ENCODE assay signal across 8 cellular contexts in the genomic region with DNA sequence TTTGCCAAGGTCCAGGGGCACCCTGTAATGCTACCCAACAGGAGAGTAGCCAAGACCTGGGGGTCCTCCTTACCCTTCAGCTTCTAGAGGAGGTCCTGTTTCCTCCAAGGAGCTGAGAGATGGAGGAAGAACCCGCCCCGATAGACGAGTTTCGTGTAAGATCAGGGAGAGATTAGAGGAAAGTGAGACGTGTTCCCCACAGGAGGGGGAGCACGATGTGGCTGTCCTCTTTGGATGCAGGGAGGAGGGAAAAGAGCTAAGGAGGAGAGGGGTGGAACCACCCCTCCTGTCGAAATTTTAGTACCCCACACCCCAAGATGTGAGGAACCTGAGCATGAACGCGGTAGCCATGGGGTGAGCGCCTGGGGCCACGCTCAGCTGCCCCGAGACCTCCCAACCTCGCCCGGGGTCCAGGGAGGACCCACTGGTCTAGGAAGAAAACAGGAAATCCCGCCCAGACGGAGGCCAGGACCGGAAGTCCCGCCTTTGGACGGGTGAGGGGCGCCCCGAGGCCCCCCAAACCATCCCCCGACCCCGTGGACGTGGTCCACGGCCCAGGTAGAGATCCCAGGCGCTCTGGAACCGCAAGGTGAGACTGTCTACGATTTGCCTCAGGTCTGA. TPM values are rescaled to one million over a fixed set of nuclear protein-coding genes. Genes with fewer than 3 reads are reported as not detected.
DNase-seq lines count a peak whose midpoint lies in the region; ATAC-seq and TF ChIP-seq lines count a peak whose summit lies in the region.

No MANE protein-coding gene starts in this region.

- POLR2A ChIA-PET in CD4-positive, alpha-beta T cell (lab: Charles Lee) = interaction anchor here (1.2 to 3.7 kb wide), 18 partner anchors 9 to 882 kb away, joined by 3 to 63 read pairs (median 10); a partner anchor contains a TSS

- peaks cover 23% of the 10 kb centered on the region for H3K4me1 Mint-ChIP-seq in CD4-positive, alpha-beta T cell (ENCODE audit: low read depth)
- peaks cover 30 to 34% of the 10 kb centered on the region in 2 donors for H3K4me1 Mint-ChIP-seq in immature natural killer cell

- H3K27ac Mint-ChIP-seq in CD4-positive, alpha-beta T cell = no peak overlapping the region
- no peak overlapping the region for H3K27ac Mint-ChIP-seq in immature natural killer cell

- H2AFZ ChIP-seq in SU-DHL-6 (ENCODE audit: low read depth, low read length, severe bottlenecking) = peak overlapping the region; percentile 50

- H3K4me2 ChIP-seq in SU-DHL-6 (ENCODE audit: low read depth, low read length, poor library complexity, severe bottlenecking) = peak overlapping the region; percentile 91

- H3K9ac ChIP-seq in HUES48 (ENCODE audit: low read depth, low read length) (peak overlapping the region; percentile 94), SU-DHL-6 (ENCODE audit: low read length) (peak overlapping the region; percentile 94)

- no peak overlapping the region for H3K4me3 Mint-ChIP-seq in CD4-positive, alpha-beta T cell
- H3K4me3 Mint-ChIP-seq in immature natural killer cell = no peak overlapping the region

- peaks cover 9% of the 10 kb centered on the region; the same call in 1 of the 2 replicates for H3K79me2 ChIP-seq in SU-DHL-6 (ENCODE audit: insufficient read depth, low read length)

- H3K4me3 ChIP-seq in HUES48 (ENCODE audit: low read depth, low read length) = peak overlapping the region; percentile 92
- peak overlapping the region; percentile 80 for H3K4me3 ChIP-seq in SU-DHL-6 (ENCODE audit: insufficient read depth, low read length, poor library complexity, severe bottlenecking)
- H3K4me3 ChIP-seq in astrocyte of the spinal cord (ENCODE audit: low read depth, low read length) = peak overlapping the region; percentile 100

- H3K36me3 Mint-ChIP-seq in CD4-positive, alpha-beta T cell (ENCODE audit: low read depth) = peaks cover 22% of the 10 kb centered on the region
- H3K36me3 Mint-ChIP-seq in immature natural killer cell = peaks cover 0 to 5% (median 4%) of the 10 kb centered on the region in 3 donors

- H3K36me3 ChIP-seq in HUES48 (ENCODE audit: control insufficient read depth, insufficient read depth, low read length) (peaks cover 26% of the 10 kb centered on the region), SU-DHL-6 (ENCODE audit: low read length) (no peaks in the 10 kb centered on the region)

- H3K27me3 ChIP-seq in CD4-positive, alpha-beta T cell (ENCODE audit: control insufficient read depth, insufficient read depth, low read length) = no peaks in the 10 kb centered on the region
- no peaks in the 10 kb centered on the region for H3K27me3 ChIP-seq in HUES48 (ENCODE audit: control insufficient read depth, insufficient read depth, low read length)
- H3K27me3 ChIP-seq in SU-DHL-6 (ENCODE audit: low read length) = no peaks in the 10 kb centered on the region

- H4K20me1 ChIP-seq in SU-DHL-6 (ENCODE audit: low read depth, low read length) = no peaks in the 10 kb centered on the region

- no peaks in the 10 kb centered on the region for H3K27me3 Mint-ChIP-seq in CD4-positive, alpha-beta T cell
- peaks cover 2% of the 10 kb centered on the region in 3 donors for H3K27me3 Mint-ChIP-seq in immature natural killer cell (ENCODE audit: low read depth in 3 of 3)

- H3F3A ChIP-seq in SU-DHL-6 (ENCODE audit: insufficient read depth) = no peaks in the 10 kb centered on the region

- no peak for TF ChIP-seq CTCF in CD4-positive, alpha-beta T cell (IDR thresholded peaks at IDR 0.05)
- TF ChIP-seq CTCF in SU-DHL-6 (IDR thresholded peaks at IDR 0.05; ENCODE audit: insufficient read depth, low read length, poor library complexity, severe bottlenecking) (no peak), astrocyte of the spinal cord (IDR thresholded peaks at IDR 0.05; ENCODE audit: low read depth, low read length) (no peak)

- no peaks in the 10 kb centered on the region for H3K9me2 ChIP-seq in SU-DHL-6 (replicated peaks; ENCODE audit: insufficient read depth, low read length)

- no peaks in the 10 kb centered on the region for H3K9me3 ChIP-seq in CD4-positive, alpha-beta T cell (ENCODE audit: control insufficient read depth, low read length)
- H3K9me3 ChIP-seq in HUES48 (ENCODE audit: control insufficient read depth, insufficient read depth, low read length) (no peaks in the 10 kb centered on the region), SU-DHL-6 (ENCODE audit: insufficient read depth, low read length) (no peaks in the 10 kb centered on the region)

- H3K9me3 Mint-ChIP-seq in CD4-positive, alpha-beta T cell = no peaks in the 10 kb centered on the region
- no peaks in the 10 kb centered on the region for H3K9me3 Mint-ChIP-seq in immature natural killer cell

- peaks cover 16% of the 10 kb centered on the region; the same call in 1 of the 2 replicates for H3K4me1 ChIP-seq in HUES48 (ENCODE audit: control insufficient read depth, insufficient read depth, low read length)

- intact Hi-C loops in CD4-positive, alpha-beta T cell (cut with DNase I, micrococcal nuclease) = loop anchor here (1.0 to 10.0 kb wide), 7 partner anchors 15 to 1241 kb away; a partner anchor contains a TSS

- no peak for ATAC-seq in CD4-positive, alpha-beta T cell (ENCODE audit: poor library complexity)
- ATAC-seq in HG02623 (IDR thresholded peaks at IDR 0.05; ENCODE audit: unreplicated experiment) (no peak), HG03175 (IDR thresholded peaks at IDR 0.05; ENCODE audit: unreplicated experiment) (no peak)

- in situ Hi-C loops in astrocyte of the spinal cord (cut with HindIII; ENCODE audit: low sequenced_read_pairs) = no loop called here

- CTCF ChIA-PET in CD4-positive, alpha-beta T cell (lab: Charles Lee) = interaction anchor here (2.0 kb wide), 1 partner anchor 14 kb away, joined by 8 read pairs; no protein-coding TSS in a partner anchor

- peak; percentile 35 to 63 (median 44) for DNase-seq in CD4-positive, alpha-beta T cell
- peak; percentile 56 for DNase-seq in astrocyte of the spinal cord (ENCODE audit: low read depth, low spot score)
- DNase-seq in immature natural killer cell = peak in 2 of 3 donors; percentile 44 to 67
- peak; percentile 55 for DNase-seq in stimulated activated CD4-positive, alpha-beta T cell treated with anti-CD3 and anti-CD28 coated beads, Interleukin-12 subunit alpha, Interleukin-12 subunit beta, amount 100 ng/mL, for 4 hours

- H3K27ac ChIP-seq in CD4-positive, alpha-beta T cell (ENCODE audit: low read depth, low read length) = peak overlapping the region; percentile 98
- H3K27ac ChIP-seq in HUES48 (ENCODE audit: low read depth, low read length) = peak overlapping the region; percentile 99
- H3K27ac ChIP-seq in SU-DHL-6 (ENCODE audit: low read depth, low read length) = peak overlapping the region; percentile 79

RNA-seq across cellular contexts. Expression of a gene that starts 1.2 kb away (rescaled TPM):
- total RNA-seq in CD4-positive, alpha-beta T cell = 10 to 100 TPM; 15.1 to 15.8 TPM
- 1 to 10 TPM; 2.5 to 4.7 (median 3.3) TPM for polyA plus RNA-seq in immature natural killer cell

RNA-seq across cellular contexts. Expression of a gene that starts 1.6 kb away (rescaled TPM):
- 10 to 100 TPM; 35.5 to 35.8 TPM for total RNA-seq in CD4-positive, alpha-beta T cell
- polyA plus RNA-seq in immature natural killer cell = 10 to 100 TPM in 1 of 3 donors, 1 to 10 TPM in 2; 7.1 to 18.4 (median 7.3) TPM

RNA-seq across cellular contexts. Expression of a gene that starts 8.5 kb away (rescaled TPM):
- 10 to 100 TPM; 96.1 to 98.1 TPM for total RNA-seq in CD4-positive, alpha-beta T cell
- 10 to 100 TPM; 36.4 to 55.1 (median 41.4) TPM for polyA plus RNA-seq in immature natural killer cell

RNA-seq across cellular contexts. Expression of a gene that starts 20.8 kb away (rescaled TPM):
- total RNA-seq in CD4-positive, alpha-beta T cell = 1 to 10 TPM; 4.7 to 5.4 TPM
- under 1 TPM in 2 of 3 donors, not detected in 1; 0.27 to 0.40 TPM for polyA plus RNA-seq in immature natural killer cell

RNA-seq across cellular contexts. Expression of a gene that starts 25.0 kb away (rescaled TPM):
- total RNA-seq in CD4-positive, alpha-beta T cell = 100 to 1,000 TPM; 127 to 134 TPM
- polyA plus RNA-seq in immature natural killer cell = 10 to 100 TPM; 32.0 to 59.7 (median 41.4) TPM
